8 cellular contexts compared by ENCODE assay signal in the genomic region with DNA sequence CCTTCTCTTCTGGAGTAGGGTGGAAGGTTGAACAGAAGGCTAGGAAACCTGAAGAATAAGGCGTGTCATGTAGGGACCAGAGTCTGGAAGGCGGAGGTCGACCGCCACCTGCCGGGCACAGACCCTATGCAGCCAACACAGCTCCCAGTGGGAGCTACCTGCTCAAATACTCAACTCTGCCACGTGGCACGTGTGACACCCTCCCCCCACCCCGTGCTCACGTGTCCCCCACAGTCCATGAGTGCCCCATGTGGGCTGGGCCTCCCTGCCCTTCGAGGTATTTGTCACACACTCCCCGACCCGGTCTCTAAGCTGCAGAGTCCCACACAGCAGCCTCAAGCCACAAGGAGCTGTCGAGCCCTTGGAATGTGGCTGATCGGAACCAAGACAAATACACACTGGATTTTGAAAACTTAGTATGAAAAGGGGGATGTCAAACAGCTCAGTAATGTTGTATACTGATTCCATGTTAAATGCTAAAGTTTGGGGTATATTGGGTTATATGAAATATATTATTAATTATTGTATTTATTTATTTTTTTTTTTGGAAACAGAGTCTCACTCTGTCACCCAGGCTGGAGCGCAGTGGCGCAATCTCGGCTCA.
DNase-seq lines count a peak whose midpoint lies in the region; ATAC-seq lines count a peak whose summit lies in the region.

No MANE protein-coding gene starts in this region.

- no peak for ATAC-seq in GM19023 (IDR thresholded peaks at IDR 0.05; ENCODE audit: unreplicated experiment)

- peak; percentile 58 for DNase-seq in NK-92 treated with Interleukin-12 subunit alpha and Interleukin-12 subunit beta, amount 100 ng/mL, for 24 hours (lab: John Stamatoyannopoulos, UW)
- DNase-seq in NK-92 (lab: John Stamatoyannopoulos, UW; ENCODE audit: unreplicated experiment) (no peak), NCI-H82 (lab: John Stamatoyannopoulos, UW) (peak; percentile 96), activated T-cell treated with anti-CD3 and anti-CD28 coated beads for 48 hours (ENCODE audit: low read depth) (peak; percentile 48), iPS-NIHi11 (ENCODE audit: low spot score) (peak; percentile 75), NCI-H187 (lab: John Stamatoyannopoulos, UW) (no peak)
- peak; percentile 19 for DNase-seq in stimulated activated naive CD4-positive, alpha-beta T cell treated with Interleukin-2 at 50 U/mL for 16 hours (lab: John Stamatoyannopoulos, UW)

Comparison
In these comparisons a context has a peak if more than half of its experiments do, and no peak if none do; other contexts are left out.
1. DNase-seq: peak in NK-92 treated with Interleukin-12 subunit alpha and Interleukin-12 subunit beta, amount 100 ng/mL, for 24 hours (single experiment), NCI-H82 (single experiment), activated T-cell treated with anti-CD3 and anti-CD28 coated beads for 48 hours (single experiment), iPS-NIHi11 (single experiment) and stimulated activated naive CD4-positive, alpha-beta T cell treated with Interleukin-2 at 50 U/mL for 16 hours (single experiment); none in NK-92 (single experiment) and NCI-H187 (0 of 2).